In genomic region chr11:10805741-10806140, GRCh38 we compare ENCODE assay signal across 2 cellular contexts.
A peak's percentile ranks its signal among the peaks of the same experiment; 100 is the strongest.
TF ChIP-seq lines count a peak whose summit lies in the region.

No MANE protein-coding gene starts in this region.

TF ChIP-seq in IMR-90, 13 proteins besides CTCF, POLR2A, EP300 and RAD21:
- TF ChIP-seq RFX5 (IDR thresholded peaks at IDR 0.05; ENCODE audit: low read depth, low read length) = no peak
- TF ChIP-seq FOS (IDR thresholded peaks at IDR 0.05; ENCODE audit: low read depth, low read length) = no peak
- peak; percentile 71 for TF ChIP-seq CEBPB (IDR thresholded peaks at IDR 0.05; ENCODE audit: low read depth, low read length)

TF ChIP-seq in K562, 482 proteins besides CTCF, POLR2A, EP300 and RAD21:
- TF ChIP-seq RBM14 (IDR thresholded peaks at IDR 0.05; ENCODE audit: borderline replicate concordance, insufficient read depth, low read depth, low read length) = no peak
- no peak for TF ChIP-seq MED1 (CRISPR knock-in tag; IDR thresholded peaks at IDR 0.05; ENCODE audit: borderline replicate concordance)
- peak; percentile 67; the same call in 1 of the 2 replicates for TF ChIP-seq CEBPG (CRISPR knock-in tag; IDR thresholded peaks at IDR 0.05)
- peak; percentile 32 to 57; a peak in 1 of 4 replicates for TF ChIP-seq CEBPG (tag; conservative IDR thresholded peaks at IDR 0.05 in 1 of 2, IDR thresholded peaks at IDR 0.05 in 1 of 2)
- peak; percentile 50; the same call in 1 of the 2 replicates for TF ChIP-seq ATF3 (IDR thresholded peaks at IDR 0.05)
- TF ChIP-seq ATF3 (CRISPR knock-in tag; conservative IDR thresholded peaks at IDR 0.05) = no peak
TF ChIP-seq in K562: peak in this region for 2.
